In the genomic region with DNA sequence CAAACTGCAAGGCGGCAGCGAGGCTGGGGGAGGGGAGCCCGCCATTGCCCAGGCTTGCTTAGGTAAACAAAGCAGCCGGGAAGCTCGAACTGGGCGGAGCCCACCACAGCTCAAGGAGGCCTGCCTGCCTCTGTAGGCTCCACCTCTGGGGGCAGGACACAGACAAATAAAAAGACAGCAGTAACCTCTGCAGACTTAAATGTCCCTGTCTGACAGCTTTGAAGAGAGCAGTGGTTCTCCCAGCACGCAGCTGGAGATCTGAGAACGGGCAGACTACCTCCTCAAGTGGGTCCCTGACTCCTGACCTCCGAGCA, we compare ENCODE assay signal across 8 cellular contexts.
DNase-seq lines count a peak whose midpoint lies in the region; ATAC-seq and TF ChIP-seq lines count a peak whose summit lies in the region.
"Not testable (repeated sequence)": the region's sequence is repeated elsewhere in the genome, so short reads cannot be mapped to it uniquely, and the experiment has no call there.

No MANE protein-coding gene starts in this region.

- WGBS in gastroesophageal sphincter (ENCODE audit: low coverage in 1 of 2), 2 donors: no CpG with 5 or more reads among the region's 9 CpGs
- WGBS in prostate gland: no CpG with 5 or more reads among the region's 9 CpGs

- H3K4me1 ChIP-seq in CD8-positive, alpha-beta T cell (ENCODE audit: insufficient read depth, low read length); gastroesophageal sphincter; lower lobe of right lung; prostate gland (replicated peaks): not testable (repeated sequence)

- not testable (repeated sequence) for H3K36me3 ChIP-seq in CD8-positive, alpha-beta T cell (ENCODE audit: insufficient read depth, low read length); brain microvascular endothelial cell (replicated peaks); gastroesophageal sphincter; lower lobe of right lung; prostate gland

- POLR2A ChIA-PET in CD8-positive, alpha-beta T cell (lab: Charles Lee); activated CD8-positive, alpha-beta T cell treated with anti-CD3 and anti-CD28 coated beads for 36 hours (lab: Charles Lee): not testable (repeated sequence)

- H3K27me3 Mint-ChIP-seq in CD8-positive, alpha-beta T cell (ENCODE audit: low read depth); activated CD8-positive, alpha-beta T cell treated with anti-CD3 and anti-CD28 coated beads for 36 hours; type B pancreatic cell: not testable (repeated sequence)

- H3K27me3 ChIP-seq in CD8-positive, alpha-beta T cell (ENCODE audit: insufficient read depth, low read length); brain microvascular endothelial cell (replicated peaks); gastroesophageal sphincter; lower lobe of right lung (ENCODE audit: low read depth); prostate gland (replicated peaks; ENCODE audit: insufficient read depth): not testable (repeated sequence)

- in situ Hi-C loops in brain microvascular endothelial cell (cut with HindIII; ENCODE audit: low pct_ligation_motif_present, low sequenced_read_pairs): not testable (repeated sequence)

- DNase-seq in CD8-positive, alpha-beta T cell; NB4 (ENCODE audit: low read depth); activated CD8-positive, alpha-beta T cell treated with anti-CD3 and anti-CD28 coated beads for 36 hours; brain microvascular endothelial cell; lower lobe of right lung; prostate gland (ENCODE audit: low spot score); type B pancreatic cell (ENCODE audit: extremely low spot score, unreplicated experiment): not testable (repeated sequence)

- peak overlapping the region; percentile 65 for H3K4me3 Mint-ChIP-seq in CD8-positive, alpha-beta T cell
- peak overlapping the region; percentile 54 for H3K4me3 Mint-ChIP-seq in activated CD8-positive, alpha-beta T cell treated with anti-CD3 and anti-CD28 coated beads for 36 hours
- H3K4me3 Mint-ChIP-seq in type B pancreatic cell: peak overlapping the region; percentile 78

- not testable (repeated sequence) for TF ChIP-seq POLR2A in NB4 (IDR thresholded peaks at IDR 0.05; ENCODE audit: extremely low read depth, insufficient read length); gastroesophageal sphincter (IDR thresholded peaks at IDR 0.05); prostate gland (IDR thresholded peaks at IDR 0.05)

- H3K27ac ChIP-seq in CD8-positive, alpha-beta T cell (ENCODE audit: low read depth, low read length); brain microvascular endothelial cell; lower lobe of right lung; prostate gland: not testable (repeated sequence)
- peak overlapping the region in 2 of 4 donors; percentile 10 to 53 for H3K27ac ChIP-seq in gastroesophageal sphincter

- not testable (repeated sequence) for TF ChIP-seq EP300 in gastroesophageal sphincter (IDR thresholded peaks at IDR 0.05)

- not testable (repeated sequence) for ATAC-seq in CD8-positive, alpha-beta T cell; activated CD8-positive, alpha-beta T cell treated with anti-CD3 and anti-CD28 coated beads for 36 hours; gastroesophageal sphincter; lower lobe of right lung

- not testable (repeated sequence) for H3K36me3 Mint-ChIP-seq in CD8-positive, alpha-beta T cell; activated CD8-positive, alpha-beta T cell treated with anti-CD3 and anti-CD28 coated beads for 36 hours (ENCODE audit: low read depth); type B pancreatic cell

- H3K9me3 ChIP-seq in CD8-positive, alpha-beta T cell (ENCODE audit: low read length); gastroesophageal sphincter; lower lobe of right lung; prostate gland: not testable (repeated sequence)

- H3K4me1 Mint-ChIP-seq in CD8-positive, alpha-beta T cell (ENCODE audit: low read depth); activated CD8-positive, alpha-beta T cell treated with anti-CD3 and anti-CD28 coated beads for 36 hours (ENCODE audit: low read depth); type B pancreatic cell (ENCODE audit: unreplicated experiment): not testable (repeated sequence)

- H3K27ac Mint-ChIP-seq in CD8-positive, alpha-beta T cell; activated CD8-positive, alpha-beta T cell treated with anti-CD3 and anti-CD28 coated beads for 36 hours; type B pancreatic cell: not testable (repeated sequence)

- not testable (repeated sequence) for TF ChIP-seq CTCF in CD8-positive, alpha-beta T cell (IDR thresholded peaks at IDR 0.05); NB4 (IDR thresholded peaks at IDR 0.05; ENCODE audit: low read depth, low read length); activated CD8-positive, alpha-beta T cell treated with anti-CD3 and anti-CD28 coated beads for 36 hours (IDR thresholded peaks at IDR 0.05); brain microvascular endothelial cell (IDR thresholded peaks at IDR 0.05; ENCODE audit: low read depth, low read length, missing control alignments); gastroesophageal sphincter (IDR thresholded peaks at IDR 0.05); lower lobe of right lung (IDR thresholded peaks at IDR 0.05); prostate gland (IDR thresholded peaks at IDR 0.05); type B pancreatic cell (conservative IDR thresholded peaks at IDR 0.05)

- not testable (repeated sequence) for H3K9me3 Mint-ChIP-seq in CD8-positive, alpha-beta T cell; activated CD8-positive, alpha-beta T cell treated with anti-CD3 and anti-CD28 coated beads for 36 hours; type B pancreatic cell

- CTCF ChIA-PET in CD8-positive, alpha-beta T cell (lab: Charles Lee); activated CD8-positive, alpha-beta T cell treated with anti-CD3 and anti-CD28 coated beads for 36 hours (lab: Charles Lee): not testable (repeated sequence)

- not testable (repeated sequence) for H3K4me3 ChIP-seq in CD8-positive, alpha-beta T cell (ENCODE audit: low read depth, low read length)
- peak overlapping the region; percentile 55 for H3K4me3 ChIP-seq in NB4 (ENCODE audit: low read depth, low read length)
- H3K4me3 ChIP-seq in brain microvascular endothelial cell (ENCODE audit: low read depth, low read length): peak overlapping the region; percentile 41
- H3K4me3 ChIP-seq in gastroesophageal sphincter: peak overlapping the region; percentile 32 to 41
- H3K4me3 ChIP-seq in lower lobe of right lung: peak overlapping the region; percentile 45
- peak overlapping the region; percentile 15 to 21 for H3K4me3 ChIP-seq in prostate gland

- intact Hi-C loops in CD8-positive, alpha-beta T cell (cut with DNase I, micrococcal nuclease); activated CD8-positive, alpha-beta T cell treated with anti-CD3 and anti-CD28 coated beads for 36 hours (cut with micrococcal nuclease); lower lobe of right lung (cut with DNase I); prostate gland (cut with DNase I): not testable (repeated sequence)
